In genomic region chr11:70759846-70760245, GRCh38 we compare ENCODE assay signal across 25 cellular contexts.
"Had no signal": no experiment of that assay in that cellular context is flagged by ENCODE, and none has a peak within 500 bp of the region (broad histone marks: within the 10 kb centered on the region; RNA-seq: fewer than 3 reads in every experiment).

No MANE protein-coding gene starts in this region.

- H3K4me1 Mint-ChIP-seq: mesothelial cell of epicardium; natural killer cell; nephron progenitor cell; stimulated activated effector memory CD8-positive, alpha-beta T cell treated with anti-CD3 and anti-CD28 coated beads, Interleukin-12 subunit alpha, Interleukin-12 subunit beta, amount 100 ng/mL, for 72 hours had no signal

- H2AFZ ChIP-seq: hepatocyte, neural progenitor cell had no signal

- H3K27me3 Mint-ChIP-seq: progenitor cell of endocrine pancreas had no signal

- H3K79me2 ChIP-seq: hepatocyte had no signal

- H3K27me3 ChIP-seq: hepatocyte, neural progenitor cell, ovary, right atrium auricular region, right lobe of liver, upper lobe of left lung had no signal

- H3K27ac ChIP-seq: heart right ventricle, hepatocyte, left ventricle myocardium inferior, neural progenitor cell, neutrophil, ovary, right atrium auricular region, right lobe of liver, skin epidermis, suprapubic skin, thoracic aorta, tibial artery, upper lobe of left lung had no signal

- H3K4me3 Mint-ChIP-seq: mesothelial cell of epicardium; naive B cell; natural killer cell; nephron progenitor cell; neural progenitor cell; stimulated activated effector memory CD8-positive, alpha-beta T cell treated with anti-CD3 and anti-CD28 coated beads, Interleukin-12 subunit alpha, Interleukin-12 subunit beta, amount 100 ng/mL, for 72 hours; stimulated activated naive CD8-positive, alpha-beta T cell treated with anti-CD3 and anti-CD28 coated beads, Interleukin-15, Interleukin-2, amounts not matched to agents 100 ng/mL and 50 ng/mL, for 24 hours had no signal

- H3K9me3 ChIP-seq: neutrophil, right atrium auricular region, right lobe of liver, suprapubic skin, thoracic aorta, upper lobe of left lung had no signal

- H3K9ac ChIP-seq: neural progenitor cell had no signal

- H3K36me3 ChIP-seq: heart right ventricle, left ventricle myocardium inferior, neural progenitor cell, neutrophil, ovary, right atrium auricular region, right lobe of liver, suprapubic skin, thoracic aorta, tibial artery, upper lobe of left lung had no signal

- H3K4me3 ChIP-seq: heart right ventricle, hepatocyte, left ventricle myocardium inferior, lung, neural progenitor cell, ovary, right atrium auricular region, right lobe of liver, skin epidermis, suprapubic skin, thoracic aorta, tibial artery, upper lobe of left lung had no signal

- DNase-seq: heart right ventricle; islet precursor cell; left ventricle myocardium inferior; naive B cell; natural killer cell; nephron progenitor cell; occipital lobe; ovary; stimulated activated CD4-positive, alpha-beta T cell treated with anti-CD3 and anti-CD28 coated beads, Interleukin-4, amount 100 ng/mL, for 24 hours; stimulated activated naive CD4-positive, alpha-beta T cell; tibial artery; upper lobe of left lung had no signal

- H3K9me3 Mint-ChIP-seq: mesothelial cell of epicardium; natural killer cell; nephron progenitor cell; neural progenitor cell; stimulated activated effector memory CD8-positive, alpha-beta T cell treated with anti-CD3 and anti-CD28 coated beads, Interleukin-12 subunit alpha, Interleukin-12 subunit beta, amount 100 ng/mL, for 72 hours had no signal

- H3K36me3 Mint-ChIP-seq: mesothelial cell of epicardium; natural killer cell; neural progenitor cell; stimulated activated effector memory CD8-positive, alpha-beta T cell treated with anti-CD3 and anti-CD28 coated beads, Interleukin-12 subunit alpha, Interleukin-12 subunit beta, amount 100 ng/mL, for 72 hours had no signal

- H3K27ac Mint-ChIP-seq: mesothelial cell of epicardium; naive B cell; natural killer cell; nephron progenitor cell; neural progenitor cell; progenitor cell of endocrine pancreas; stimulated activated effector memory CD8-positive, alpha-beta T cell treated with anti-CD3 and anti-CD28 coated beads, Interleukin-12 subunit alpha, Interleukin-12 subunit beta, amount 100 ng/mL, for 72 hours; stimulated activated naive CD8-positive, alpha-beta T cell treated with anti-CD3 and anti-CD28 coated beads, Interleukin-15, Interleukin-2, amounts not matched to agents 100 ng/mL and 50 ng/mL, for 24 hours had no signal

- ATAC-seq: heart right ventricle; natural killer cell; right lobe of liver; stimulated activated effector memory CD8-positive, alpha-beta T cell treated with anti-CD3 and anti-CD28 coated beads, Interleukin-12 subunit alpha, Interleukin-12 subunit beta, amount 100 ng/mL, for 72 hours had no signal

- H3K4me2 ChIP-seq: hepatocyte, neural progenitor cell had no signal

- H3K4me1 ChIP-seq: right lobe of liver had no signal
